In genomic region chr12:20985399-20985798, GRCh38 we compare ENCODE assay signal across 32 cellular contexts.
A peak's percentile ranks its signal among the peaks of the same experiment; 100 is the strongest.
DNase-seq lines count a peak whose midpoint lies in the region; ATAC-seq, FAIRE-seq and TF ChIP-seq lines count a peak whose summit lies in the region.
"Had no signal": no experiment of that assay in that cellular context is flagged by ENCODE, and none has a peak within 500 bp of the region (broad histone marks: within the 10 kb centered on the region; RNA-seq: fewer than 3 reads in every experiment).

No MANE protein-coding gene starts in this region.

- H3K79me2 ChIP-seq in astrocyte (ENCODE audit: insufficient read depth, low read length): no peaks in the 10 kb centered on the region

- H3K27me3 ChIP-seq in astrocyte (ENCODE audit: insufficient read depth, low read length): no peaks in the 10 kb centered on the region
- H3K27me3 ChIP-seq: ascending aorta, BE2C, cardiac muscle cell had no signal

- H3K4me1 Mint-ChIP-seq in astrocyte (ENCODE audit: low read depth, unreplicated experiment) (no peaks in the 10 kb centered on the region), endothelial cell (ENCODE audit: unreplicated experiment) (no peaks in the 10 kb centered on the region)
- H3K4me1 Mint-ChIP-seq: H9, T-helper 17 cell had no signal

- no peak overlapping the region for H3K4me2 ChIP-seq in astrocyte (ENCODE audit: low read length)

- H3K27me3 Mint-ChIP-seq in astrocyte (ENCODE audit: low read depth, unreplicated experiment) (no peaks in the 10 kb centered on the region), endothelial cell (ENCODE audit: unreplicated experiment) (no peaks in the 10 kb centered on the region)
- H3K27me3 Mint-ChIP-seq: natural killer cell treated with Interleukin-12 subunit alpha and Interleukin-12 subunit beta and Interleukin-15 and Interleukin-18, amount 100 ng/mL, for 72 hours; T-helper 17 cell had no signal

- H3K27ac Mint-ChIP-seq in astrocyte (ENCODE audit: unreplicated experiment) (no peak overlapping the region), endothelial cell (ENCODE audit: unreplicated experiment) (no peak overlapping the region)
- H3K27ac Mint-ChIP-seq: H9; natural killer cell treated with Interleukin-12 subunit alpha and Interleukin-12 subunit beta and Interleukin-15 and Interleukin-18, amount 100 ng/mL, for 72 hours; T-helper 17 cell had no signal

- no peaks in the 10 kb centered on the region for H3K4me1 ChIP-seq in astrocyte (ENCODE audit: insufficient read depth, low read length)
- H3K4me1 ChIP-seq: ascending aorta, BE2C had no signal

- peak; percentile 43 for FAIRE-seq in astrocyte (lab: Jason Lieb, UNC)
- FAIRE-seq: colon, HepG2 had no signal

- no peak overlapping the region for H2AFZ ChIP-seq in astrocyte (ENCODE audit: low read depth, low read length)

- DNase-seq in DMS53 treated with DMSO at 0.1 percent for 48 hours (lab: John Stamatoyannopoulos, UW; ENCODE audit: unreplicated experiment) (peak; percentile 57), MV-4-11 (lab: John Stamatoyannopoulos, UW) (peak; percentile 5), astrocyte (ENCODE audit: low read depth) (no peak), omental fat pad (ENCODE audit: low spot score) (no peak), endothelial cell (ENCODE audit: low spot score) (no peak), RKO (ENCODE audit: low spot score) (no peak)
- no peak for DNase-seq in NK-92 treated with Interleukin-12 subunit alpha and Interleukin-12 subunit beta, amount 100 ng/mL, for 24 hours (lab: John Stamatoyannopoulos, UW)
- DNase-seq: ACHN; activated CD8-positive, alpha-beta memory T cell treated with anti-CD3 and anti-CD28 coated beads for 24 hours; activated effector memory CD4-positive, alpha-beta T cell treated with anti-CD3 and anti-CD28 coated beads, Interleukin-2, amount 50 U/mL, for 16 hours; activated T-cell treated with anti-CD3 and anti-CD28 coated beads, Interleukin-2, amount 50 U/mL, for 1 hour; BE2C; H9; hippocampal formation; left colon; mammary epithelial cell; NCI-H1048; NCI-H1694; NCI-H446 treated with DMSO at 0.1 percent for 48 hours; NCI-H774; stimulated activated CD4-positive, alpha-beta T cell treated with anti-CD3 and anti-CD28 coated beads, Interleukin-15, amount 100 ng/mL, for 24 hours; stimulated activated CD4-positive, alpha-beta T cell treated with anti-CD3 and anti-CD28 coated beads, Interleukin-4, amount 100 ng/mL, for 4 hours; T-helper 17 cell; trophoblast cell had no signal

- ATAC-seq in GM21390 (IDR thresholded peaks at IDR 0.05; ENCODE audit: unreplicated experiment) (peak; percentile 66), omental fat pad (ENCODE audit: low FRiP score) (no peak)
- ATAC-seq: HepG2; left colon; natural killer cell treated with Interleukin-12 subunit alpha and Interleukin-12 subunit beta and Interleukin-15 and Interleukin-18, amount 100 ng/mL, for 72 hours; T-helper 17 cell had no signal

- no peaks in the 10 kb centered on the region for H3K36me3 ChIP-seq in astrocyte (ENCODE audit: insufficient read depth, low read length)
- H3K36me3 ChIP-seq: ascending aorta, BE2C, cardiac muscle cell had no signal

- H3K4me3 ChIP-seq in astrocyte (ENCODE audit: insufficient read depth, low read depth, low read length): no peak overlapping the region
- H3K4me3 ChIP-seq: ascending aorta, cardiac muscle cell, SK-N-MC had no signal

- H3K9me3 ChIP-seq in astrocyte (ENCODE audit: insufficient read depth, low read depth, low read length): no peaks in the 10 kb centered on the region
- H3K9me3 ChIP-seq: BE2C had no signal

- no peak for TF ChIP-seq CTCF in astrocyte (IDR thresholded peaks at IDR 0.05; ENCODE audit: insufficient read depth, low read depth, low read length)
- TF ChIP-seq CTCF in omental fat pad (IDR thresholded peaks at IDR 0.05): no peak
- no peak for TF ChIP-seq CTCF in endothelial cell (IDR thresholded peaks at IDR 0.05; ENCODE audit: unreplicated experiment)

- H3K9me3 Mint-ChIP-seq in astrocyte (ENCODE audit: unreplicated experiment) (peaks cover 4% of the 10 kb centered on the region), endothelial cell (ENCODE audit: unreplicated experiment) (no peaks in the 10 kb centered on the region)

- no peaks in the 10 kb centered on the region for H4K20me1 ChIP-seq in astrocyte (ENCODE audit: insufficient read depth, low read length)

- no peaks in the 10 kb centered on the region for H3K36me3 Mint-ChIP-seq in astrocyte (ENCODE audit: low read depth, unreplicated experiment)
- H3K36me3 Mint-ChIP-seq in endothelial cell (ENCODE audit: low read depth, unreplicated experiment): no peaks in the 10 kb centered on the region

- H3K4me3 Mint-ChIP-seq in astrocyte (ENCODE audit: unreplicated experiment): no peak overlapping the region
- H3K4me3 Mint-ChIP-seq in endothelial cell (ENCODE audit: unreplicated experiment): no peak overlapping the region
- H3K4me3 Mint-ChIP-seq: H9; natural killer cell treated with Interleukin-12 subunit alpha and Interleukin-12 subunit beta and Interleukin-15 and Interleukin-18, amount 100 ng/mL, for 72 hours; T-helper 17 cell had no signal

- no peak overlapping the region for H3K27ac ChIP-seq in astrocyte (ENCODE audit: low read depth, low read length)
- H3K27ac ChIP-seq: ascending aorta, cardiac muscle cell, epithelial cell of prostate, SK-N-MC had no signal

- H3K9ac ChIP-seq in astrocyte (ENCODE audit: low read length): no peak overlapping the region

Comparison
In these comparisons a context has a peak if more than half of its experiments do, and no peak if none do; other contexts are left out.
1. DNase-seq: peak in DMS53 treated with DMSO at 0.1 percent for 48 hours (single experiment) and MV-4-11 (single experiment); none in astrocyte (single experiment), omental fat pad (single experiment), NK-92 treated with Interleukin-12 subunit alpha and Interleukin-12 subunit beta, amount 100 ng/mL, for 24 hours (single experiment), endothelial cell (single experiment) and RKO (single experiment).